Comparison of ENCODE assay signal across 2 cellular contexts in genomic region chr3:26157428-26157827, GRCh38.
DNase-seq lines count a peak whose midpoint lies in the region; ATAC-seq, FAIRE-seq and TF ChIP-seq lines count a peak whose summit lies in the region.
"Not testable (repeated sequence)": the region's sequence is repeated elsewhere in the genome, so short reads cannot be mapped to it uniquely, and the experiment has no call there.

No MANE protein-coding gene starts in this region.

- TF ChIP-seq CTCF in A549 (IDR thresholded peaks at IDR 0.05); HEK293 (tag by site-specific recombination; IDR thresholded peaks at IDR 0.05): not testable (repeated sequence)

- FAIRE-seq in A549 (lab: Jason Lieb, UNC): not testable (repeated sequence)

- not testable (repeated sequence) for ATAC-seq in A549

- CTCF ChIA-PET in A549 (lab: Yijun Ruan, JAX): interaction anchor here (0.6 kb wide), 1 partner anchor 506 kb away, joined by 3 read pairs; no protein-coding TSS in a partner anchor
- CTCF ChIA-PET in HEK293 (lab: Yijun Ruan, JAX): not testable (repeated sequence)

- H3K4me2 ChIP-seq in A549: not testable (repeated sequence)

- not testable (repeated sequence) for H3K27ac ChIP-seq in A549; HEK293 (ENCODE audit: extremely low read depth, low read depth, low read length)

- 32% methylated on average over 4 of the region's 4 CpGs for WGBS in A549 (ENCODE audit: missing lambda C conversion rate)

- TF ChIP-seq RAD21 in A549 (conservative IDR thresholded peaks at IDR 0.05 in 1 of 2, IDR thresholded peaks at IDR 0.05 in 1 of 2): not testable (repeated sequence)

- not testable (repeated sequence) for TF ChIP-seq POLR2A in A549 (IDR thresholded peaks at IDR 0.05; ENCODE audit: low read length)

- POLR2A ChIA-PET in A549 (lab: Yijun Ruan, JAX); HEK293 (lab: Yijun Ruan, JAX): not testable (repeated sequence)

- not testable (repeated sequence) for H3K9me3 ChIP-seq in A549; HEK293 (ENCODE audit: control insufficient read depth, insufficient read depth, low read depth, low read length)

- DNase-seq in A549 (ENCODE audit: low read depth in 1 of 2, low spot score in 1 of 2): not testable (repeated sequence)

- not testable (repeated sequence) for H3K36me3 ChIP-seq in HEK293 (ENCODE audit: control insufficient read depth in 2 of 2, insufficient read depth in 1 of 2, low read length in 2 of 2)

- H3K4me1 ChIP-seq in A549; HEK293 (ENCODE audit: control insufficient read depth, insufficient read depth, low read length): not testable (repeated sequence)

- TF ChIP-seq EP300 in A549 (IDR thresholded peaks at IDR 0.05): not testable (repeated sequence)

- H3K4me3 ChIP-seq in A549; HEK293 (ENCODE audit: low read depth, low read length): not testable (repeated sequence)

TF ChIP-seq in A549, 52 proteins besides CTCF, POLR2A, EP300 and RAD21:
- TF ChIP-seq ZC3H11A (IDR thresholded peaks at IDR 0.05): peak; percentile 58

TF ChIP-seq in HEK293, 187 proteins besides CTCF, POLR2A, EP300 and RAD21:
- TF ChIP-seq ZBTB11 (tag by site-specific recombination; conservative IDR thresholded peaks at IDR 0.05; ENCODE audit: low read depth) (0 out of 2 replicates have a peak, but pooled peaks have one; percentile 37), ZNF426 (tag by site-specific recombination; IDR thresholded peaks at IDR 0.05) (peak; percentile 38), ZNF518A (tag by site-specific recombination; conservative IDR thresholded peaks at IDR 0.05; ENCODE audit: low read depth) (peak; percentile 71), ZNF140 (tag by site-specific recombination; IDR thresholded peaks at IDR 0.05) (0 out of 2 replicates have a peak, but pooled peaks have one; percentile 14), ZNF394 (tag by site-specific recombination; IDR thresholded peaks at IDR 0.05; ENCODE audit: borderline replicate concordance) (peak; percentile 29; the same call in 1 of the 2 replicates), ZBTB8A (tag by site-specific recombination; IDR thresholded peaks at IDR 0.05) (peak; percentile 46), ZNF623 (tag by site-specific recombination; IDR thresholded peaks at IDR 0.05) (peak; percentile 51), ZNF433 (tag by site-specific recombination; IDR thresholded peaks at IDR 0.05; ENCODE audit: low read depth) (0 out of 2 replicates have a peak, but pooled peaks have one; percentile 13), ZNF555 (tag by site-specific recombination; conservative IDR thresholded peaks at IDR 0.05) (peak; percentile 31)
